ENCODE assay signal across 15 cellular contexts in genomic region chr7:138716889-138717288, GRCh38. TPM values are rescaled to one million over a fixed set of nuclear protein-coding genes. Genes with fewer than 3 reads are reported as not detected.
"Had no signal": no experiment of that assay in that cellular context is flagged by ENCODE, and none has a peak within 500 bp of the region (broad histone marks: within the 10 kb centered on the region; RNA-seq: fewer than 3 reads in every experiment).

No MANE protein-coding gene starts in this region.

- H3K27me3 ChIP-seq: adrenal gland, gastrocnemius medialis, heart left ventricle, sigmoid colon had no signal

- H3K36me3 Mint-ChIP-seq: immature natural killer cell had no signal

- H3K9me3 ChIP-seq: adrenal gland, gastrocnemius medialis, heart left ventricle, neutrophil, sigmoid colon, spleen had no signal

- H3K4me3 Mint-ChIP-seq: activated CD4-positive, alpha-beta T cell treated with anti-CD3 and anti-CD28 coated beads, Interleukin-2, amount 10 ng/mL, durations not matched to agents 7 days and 5 days had no signal

- H2AFZ ChIP-seq: parathyroid adenoma had no signal

- H3K9ac ChIP-seq: parathyroid adenoma had no signal

- ATAC-seq: gastrocnemius medialis, heart left ventricle had no signal

- H3K9me3 Mint-ChIP-seq: activated CD4-positive, alpha-beta T cell treated with anti-CD3 and anti-CD28 coated beads, Interleukin-2, amount 10 ng/mL, durations not matched to agents 7 days and 5 days had no signal

- H3K4me3 ChIP-seq: adrenal gland, dorsolateral prefrontal cortex, gastrocnemius medialis, heart left ventricle, sigmoid colon, spleen had no signal

- DNase-seq: activated CD4-positive, alpha-beta T cell treated with anti-CD3 and anti-CD28 coated beads, Interleukin-2, amount 10 ng/mL, durations not matched to agents 7 days and 5 days; activated CD4-positive, CD25-positive, alpha-beta regulatory T cell; activated effector memory CD4-positive, alpha-beta T cell treated with anti-CD3 and anti-CD28 coated beads, Interleukin-2, amount 50 U/mL, for 16 hours; adrenal gland; dorsolateral prefrontal cortex; erythroblast; gastrocnemius medialis; heart left ventricle; immature natural killer cell; sigmoid colon; spleen had no signal

- H3K4me1 ChIP-seq: gastrocnemius medialis, heart left ventricle, parathyroid adenoma, sigmoid colon, spleen had no signal

- H3K36me3 ChIP-seq: adrenal gland, gastrocnemius medialis, heart left ventricle, neutrophil, sigmoid colon, spleen had no signal

- H3K27ac ChIP-seq: adrenal gland, dorsolateral prefrontal cortex, gastrocnemius medialis, heart left ventricle, neutrophil, parathyroid adenoma, sigmoid colon, spleen had no signal

RNA-seq across cellular contexts. Expression of gene SVOPL, which starts 15.7 kb away (rescaled TPM):
- total RNA-seq: gastrocnemius medialis, mesenteric fat pad, sigmoid colon had no signal
- polyA plus RNA-seq: heart left ventricle, liver had no signal
